ENCODE assay signal across 8 cellular contexts in genomic region chr9:130128782-130129424, GRCh38. TPM values are rescaled to one million over a fixed set of nuclear protein-coding genes. Genes with fewer than 3 reads are reported as not detected.
DNase-seq lines count a peak whose midpoint lies in the region; ATAC-seq and TF ChIP-seq lines count a peak whose summit lies in the region.

No MANE protein-coding gene starts in this region.

- peak overlapping the region; percentile 92 for H3K27ac ChIP-seq in CD4-positive, alpha-beta memory T cell (ENCODE audit: low read depth, low read length)

- no peaks in the 10 kb centered on the region for H3K9me3 ChIP-seq in CD4-positive, alpha-beta memory T cell (ENCODE audit: control insufficient read depth in 1 of 2, low read length in 2 of 2)

- peaks cover 4% of the 10 kb centered on the region for H3K36me3 ChIP-seq in CD4-positive, alpha-beta memory T cell (ENCODE audit: insufficient read depth, low read length)

- peak overlapping the region; percentile 97 to 100 (median 99) for H3K27ac Mint-ChIP-seq in CD4-positive, alpha-beta memory T cell

- no peak for TF ChIP-seq CTCF in fibroblast of pulmonary artery (IDR thresholded peaks at IDR 0.05; ENCODE audit: low read length, missing control alignments)

- CTCF ChIA-PET in CD4-positive, alpha-beta memory T cell (lab: Charles Lee; ENCODE audit: partially characterized antibody): interaction anchor here (0.9 to 2.6 kb wide), 6 partner anchors 21 to 326 kb away, joined by 3 to 27 read pairs (median 4); partner anchors contain the start of gene TOR1B

- DNase-seq in CD4-positive, alpha-beta memory T cell: peak; percentile 53 to 89 (median 60)
- DNase-seq in NCI-H460 (ENCODE audit: extremely low read depth, low read depth) (peak; percentile 36), activated T-cell treated with anti-CD3 and anti-CD28 coated beads for 24 hours (ENCODE audit: low read depth) (peak; percentile 48), fibroblast of pulmonary artery (ENCODE audit: low read depth) (peak; percentile 87), posterior vena cava (ENCODE audit: low spot score) (peak; percentile 94), GOT3 (lab: John Stamatoyannopoulos, UW) (no peak), NCI-H345 treated with DMSO at 0.1 percent for 48 hours (lab: John Stamatoyannopoulos, UW; ENCODE audit: unreplicated experiment) (no peak)

- POLR2A ChIA-PET in CD4-positive, alpha-beta memory T cell (lab: Charles Lee; ENCODE audit: partially characterized antibody): interaction anchor here (0.9 to 1.7 kb wide), 10 partner anchors 9 to 294 kb away, joined by 3 to 11 read pairs (median 3); partner anchors contain the start of genes C9orf78 and GPR107

- peaks cover 60% of the 10 kb centered on the region for H3K4me1 ChIP-seq in CD4-positive, alpha-beta memory T cell (ENCODE audit: insufficient read depth, low read length)

- H3K9me3 Mint-ChIP-seq in CD4-positive, alpha-beta memory T cell: no peaks in the 10 kb centered on the region

- peak; percentile 55 for ATAC-seq in GM21723 (IDR thresholded peaks at IDR 0.05; ENCODE audit: unreplicated experiment)

- peaks cover 40 to 67% (median 53%) of the 10 kb centered on the region in 4 donors for H3K4me1 Mint-ChIP-seq in CD4-positive, alpha-beta memory T cell

- peaks cover 14 to 24% of the 10 kb centered on the region in 2 donors for H3K36me3 Mint-ChIP-seq in CD4-positive, alpha-beta memory T cell

- H3K4me3 Mint-ChIP-seq in CD4-positive, alpha-beta memory T cell: peak overlapping the region; percentile 79 to 87 (median 84)

- no peaks in the 10 kb centered on the region for H3K27me3 Mint-ChIP-seq in CD4-positive, alpha-beta memory T cell

- peak overlapping the region in 1 of 2 donors; percentile 39 for H3K4me3 ChIP-seq in CD4-positive, alpha-beta memory T cell (ENCODE audit: low read length in 2 of 2)
- H3K4me3 ChIP-seq in fibroblast of pulmonary artery (replicated peaks; ENCODE audit: low read depth, low read length): no peak overlapping the region

- intact Hi-C loops in CD4-positive, alpha-beta memory T cell (cut with micrococcal nuclease): loop anchor here (1.0 to 5.0 kb wide), 4 partner anchors 22 to 241 kb away; partner anchors contain the start of gene NCS1
- intact Hi-C loops in posterior vena cava (cut with DNase I): loop anchor here in 1 of 2 donors (5.0 to 10.0 kb wide), 2 partner anchors 43 to 216 kb away; partner anchors contain the start of gene NCS1

- H3K27me3 ChIP-seq in CD4-positive, alpha-beta memory T cell (ENCODE audit: insufficient read depth, low read length): no peaks in the 10 kb centered on the region

RNA-seq across cellular contexts. Expression of gene NCS1, which starts 43.3 kb away (rescaled TPM):
- under 1 TPM; 0.64 to 0.90 TPM for total RNA-seq in CD4-positive, alpha-beta memory T cell
- polyA plus RNA-seq in CD4-positive, alpha-beta memory T cell: not detected
- total RNA-seq in NCI-H460 (2014; rRNA removed; shearing (Covaris generic)): 42.3 and 42.6 TPM in 2 replicates
- 32.8 and 39.3 TPM in 2 replicates for polyA plus RNA-seq in NCI-H460 (2014; cell fraction: nucleus; rRNA removed)
- 100 to 1,000 TPM; 194 to 196 TPM for total RNA-seq in posterior vena cava

Comparison
In these comparisons a context has a peak if more than half of its experiments do, and no peak if none do; other contexts are left out.
1. DNase-seq: peak in CD4-positive, alpha-beta memory T cell (5 of 5), NCI-H460 (single experiment), activated T-cell treated with anti-CD3 and anti-CD28 coated beads for 24 hours (single experiment), fibroblast of pulmonary artery (single experiment) and posterior vena cava (single experiment); none in GOT3 (single experiment) and NCI-H345 treated with DMSO at 0.1 percent for 48 hours (single experiment).
2. RNA of gene NCS1, which starts 43.3 kb away (total RNA-seq): 194 to 196 TPM in posterior vena cava and 42.3 to 42.6 TPM in NCI-H460; 0.64 to 0.90 TPM in CD4-positive, alpha-beta memory T cell; every median in the first group is over 10 times any median in the second.